ENCODE assay signal across 8 cellular contexts in the genomic region with DNA sequence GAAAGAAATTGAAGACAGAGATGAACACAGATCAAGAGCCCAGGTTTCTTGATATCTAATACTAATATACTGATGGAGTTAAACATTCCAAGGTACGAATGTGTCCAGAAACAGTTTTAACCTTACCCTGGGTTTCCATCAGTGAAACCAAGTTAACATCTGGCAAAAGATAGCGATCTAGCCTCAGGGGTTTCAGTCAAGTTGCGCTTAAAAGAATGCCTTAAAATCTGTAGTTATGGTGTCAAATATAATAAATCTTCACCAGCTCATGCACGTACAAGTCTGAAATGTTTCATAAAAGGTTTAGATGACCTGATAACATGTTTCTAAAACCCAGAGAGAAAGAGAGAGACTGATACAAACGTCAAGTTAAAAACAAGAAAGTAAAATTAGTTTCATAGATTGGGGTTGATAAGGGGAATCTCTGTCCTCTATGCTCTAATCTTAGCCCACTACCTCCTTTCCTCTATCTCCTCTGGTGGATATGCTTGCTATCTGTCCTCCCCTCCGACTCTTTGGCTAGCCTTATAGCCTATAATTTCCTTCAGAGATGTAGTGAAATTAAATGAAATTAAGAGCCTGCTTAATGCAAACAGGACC. TPM values are rescaled to one million over a fixed set of nuclear protein-coding genes. Genes with fewer than 3 reads are reported as not detected.
DNase-seq lines count a peak whose midpoint lies in the region; ATAC-seq, FAIRE-seq and TF ChIP-seq lines count a peak whose summit lies in the region.

No MANE protein-coding gene starts in this region.

- intact Hi-C loops in Right ventricle myocardium inferior (cut with DNase I), result loop anchor here (1.0 to 5.0 kb wide), 3 partner anchors 17 to 83 kb away; a partner anchor contains a TSS
- intact Hi-C loops in uterus (cut with DNase I; ENCODE audit: low total_unique reads), result loop anchor here (2.0 kb wide), 1 partner anchor 19 kb away; a partner anchor contains a TSS

- no peak for TF ChIP-seq CTCF in cardiac muscle cell (IDR thresholded peaks at IDR 0.05; ENCODE audit: low read depth, low read length)
- no peak for TF ChIP-seq CTCF in astrocyte (IDR thresholded peaks at IDR 0.05; ENCODE audit: insufficient read depth, low read depth, low read length)
- TF ChIP-seq CTCF in uterus (IDR thresholded peaks at IDR 0.05), result no peak

- H2AFZ ChIP-seq in astrocyte (ENCODE audit: low read depth, low read length), result no peak overlapping the region

- H3K4me2 ChIP-seq in astrocyte (ENCODE audit: low read length), result peak overlapping the region; percentile 90

- H3K4me1 ChIP-seq in cardiac muscle cell (ENCODE audit: low read depth), result peaks cover 25% of the 10 kb centered on the region
- H3K4me1 ChIP-seq in astrocyte (ENCODE audit: insufficient read depth, low read length), result peaks cover 19% of the 10 kb centered on the region
- H3K4me1 ChIP-seq in mucosa of stomach (ENCODE audit: control insufficient read depth, insufficient read depth, low read length), result peaks cover 49% of the 10 kb centered on the region
- no peaks in the 10 kb centered on the region for H3K4me1 ChIP-seq in uterus

- TF ChIP-seq POLR2A in uterus (IDR thresholded peaks at IDR 0.05), result no peak

- H3K27me3 Mint-ChIP-seq in astrocyte (ENCODE audit: low read depth, unreplicated experiment), result no peaks in the 10 kb centered on the region

- ATAC-seq in Right ventricle myocardium inferior (no peak), GM21367 (IDR thresholded peaks at IDR 0.05; ENCODE audit: unreplicated experiment) (no peak), HG03457 (IDR thresholded peaks at IDR 0.05; ENCODE audit: unreplicated experiment) (no peak)

- no peak for FAIRE-seq in astrocyte (lab: Jason Lieb, UNC)

- peaks cover 17% of the 10 kb centered on the region for H3K4me1 Mint-ChIP-seq in astrocyte (ENCODE audit: low read depth, unreplicated experiment)

- H3K27ac ChIP-seq in cardiac muscle cell (peak overlapping the region; percentile 94), astrocyte (ENCODE audit: low read depth, low read length) (peak overlapping the region; percentile 98), uterus (peak overlapping the region; percentile 95 to 96)

- H3K9me3 ChIP-seq in cardiac muscle cell (ENCODE audit: low read depth) (no peaks in the 10 kb centered on the region), astrocyte (ENCODE audit: insufficient read depth, low read depth, low read length) (no peaks in the 10 kb centered on the region), mucosa of stomach (ENCODE audit: control insufficient read depth, low read length) (no peaks in the 10 kb centered on the region), uterus (no peaks in the 10 kb centered on the region)

- H3K4me3 Mint-ChIP-seq in astrocyte (ENCODE audit: unreplicated experiment), result peak overlapping the region; percentile 81

- H3K36me3 ChIP-seq in cardiac muscle cell (no peaks in the 10 kb centered on the region), astrocyte (ENCODE audit: insufficient read depth, low read length) (no peaks in the 10 kb centered on the region), mucosa of stomach (ENCODE audit: control insufficient read depth, insufficient read depth, low read length) (no peaks in the 10 kb centered on the region), uterus (no peaks in the 10 kb centered on the region)

- H3K27ac Mint-ChIP-seq in astrocyte (ENCODE audit: unreplicated experiment), result peak overlapping the region; percentile 100

- DNase-seq in cardiac muscle cell (ENCODE audit: low read depth in 1 of 2, low spot score in 1 of 2) (no peak), Right ventricle myocardium inferior (ENCODE audit: missing footprints) (no peak), astrocyte (ENCODE audit: low read depth) (no peak), uterus (no peak), NCI-H2029 (lab: John Stamatoyannopoulos, UW) (no peak)

- H3K36me3 Mint-ChIP-seq in astrocyte (ENCODE audit: low read depth, unreplicated experiment), result no peaks in the 10 kb centered on the region

- H3K9me3 Mint-ChIP-seq in astrocyte (ENCODE audit: unreplicated experiment), result no peaks in the 10 kb centered on the region

- no peaks in the 10 kb centered on the region for H3K79me2 ChIP-seq in astrocyte (ENCODE audit: insufficient read depth, low read length)

- peak overlapping the region; percentile 94 for H3K9ac ChIP-seq in astrocyte (ENCODE audit: low read length)
- H3K9ac ChIP-seq in mucosa of stomach (ENCODE audit: low read length), result peak overlapping the region; percentile 91

- H3K4me3 ChIP-seq in cardiac muscle cell, result no peak overlapping the region
- H3K4me3 ChIP-seq in astrocyte (ENCODE audit: insufficient read depth, low read depth, low read length), result no peak overlapping the region
- peak overlapping the region; percentile 57 for H3K4me3 ChIP-seq in mucosa of stomach (ENCODE audit: low read length)
- H3K4me3 ChIP-seq in uterus, result no peak overlapping the region

- no peaks in the 10 kb centered on the region for H4K20me1 ChIP-seq in astrocyte (ENCODE audit: insufficient read depth, low read length)

- no peaks in the 10 kb centered on the region for H3K27me3 ChIP-seq in cardiac muscle cell
- no peaks in the 10 kb centered on the region for H3K27me3 ChIP-seq in astrocyte (ENCODE audit: insufficient read depth, low read length)
- no peaks in the 10 kb centered on the region for H3K27me3 ChIP-seq in mucosa of stomach (ENCODE audit: control insufficient read depth, insufficient read depth, low read length)
- no peaks in the 10 kb centered on the region for H3K27me3 ChIP-seq in uterus

RNA-seq across cellular contexts. Expression of a gene that starts 18.6 kb away (rescaled TPM):
- total RNA-seq in cardiac muscle cell, result 44.3 and 66.0 TPM in 2 replicates
- 45.3 and 55.3 TPM in 2 replicates for polyA plus RNA-seq in cardiac muscle cell
- total RNA-seq in Right ventricle myocardium inferior, result 9.5 TPM
- total RNA-seq in astrocyte, result 33.9 and 57.7 TPM in 2 replicates
- 1,000 to 10,000 TPM in 1 of 4 donors, 100 to 1,000 TPM in 2, 10 to 100 TPM in 1; 29.2 to 1,111 (median 137) TPM for total RNA-seq in uterus
